ENCODE assay signal across 13 cellular contexts in the genomic region with DNA sequence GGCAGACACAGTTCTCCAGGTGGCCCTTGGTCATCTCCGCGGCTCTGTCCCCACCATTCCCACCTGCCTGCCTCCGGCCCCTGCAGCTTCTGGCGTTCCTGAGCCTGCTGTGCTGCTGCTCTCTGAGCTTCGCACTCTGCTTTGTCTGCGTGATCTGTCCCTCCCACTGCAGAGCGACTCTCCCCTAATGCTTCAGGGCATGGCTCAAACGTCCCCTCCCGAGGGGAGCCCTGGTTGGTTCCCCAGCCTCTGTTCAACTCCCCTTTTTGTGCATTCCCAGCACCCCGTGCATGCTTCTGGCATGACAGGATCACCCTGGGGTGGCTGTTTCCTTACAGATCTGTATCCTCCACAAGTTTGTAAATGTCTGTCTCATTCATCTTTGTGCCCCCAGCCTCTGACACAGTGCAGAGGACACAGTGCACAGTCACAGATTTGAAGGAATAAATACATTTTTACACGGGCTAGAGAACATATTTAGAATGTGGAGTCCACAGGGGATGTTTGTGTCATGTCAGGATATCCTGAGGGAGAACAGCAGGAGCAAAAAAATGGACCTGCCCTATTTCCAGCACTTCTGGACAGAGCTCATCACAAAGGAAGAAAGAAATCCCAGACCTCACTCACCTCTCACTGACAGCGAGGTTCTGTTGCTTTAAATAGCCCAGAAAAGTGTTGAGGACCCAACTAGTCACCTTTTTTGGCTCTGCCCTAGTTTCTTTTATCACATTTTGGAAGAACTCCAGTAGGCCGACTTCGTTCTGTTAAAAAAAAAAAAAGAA.
DNase-seq lines count a peak whose midpoint lies in the region; ATAC-seq and TF ChIP-seq lines count a peak whose summit lies in the region.
"Had no signal": no experiment of that assay in that cellular context is flagged by ENCODE, and none has a peak within 500 bp of the region (broad histone marks: within the 10 kb centered on the region; RNA-seq: fewer than 3 reads in every experiment).

No MANE protein-coding gene starts in this region.

- no peak overlapping the region for H3K9ac ChIP-seq in muscle layer of colon (ENCODE audit: low read length)

- DNase-seq in AG08395 (ENCODE audit: low spot score) (peak; percentile 10), GM20000 (ENCODE audit: low spot score) (no peak), occipital lobe (lab: John Stamatoyannopoulos, UW) (no peak), NCI-H1105 (lab: John Stamatoyannopoulos, UW) (no peak)
- DNase-seq in activated CD4-positive, alpha-beta T cell treated with anti-CD3 and anti-CD28 coated beads for 1 hour, result no peak
- DNase-seq: adrenal gland; NCI-H524 treated with DMSO at 0.1 percent for 48 hours; stimulated activated CD4-positive, alpha-beta T cell treated with anti-CD3 and anti-CD28 coated beads, Interleukin-12 subunit alpha, Interleukin-12 subunit beta, amount 100 ng/mL, for 4 hours; uterus had no signal

- WGBS in gastroesophageal sphincter (ENCODE audit: low coverage in 1 of 2), 2 donors, result 22 to 49% methylated on average over 11 to 13 of the region's 14 CpGs

- ATAC-seq in SK-N-SH treated with all-trans-retinoic acid at 6 μM for 48 hours (peak; percentile 21), gastroesophageal sphincter (peak; percentile 17)
- ATAC-seq: A549 had no signal

- H3K27ac ChIP-seq in gastroesophageal sphincter, result peak overlapping the region; percentile 30 to 78 (median 67)
- H3K27ac ChIP-seq in muscle layer of colon (ENCODE audit: low read depth, low read length), result peak overlapping the region; percentile 36
- H3K27ac ChIP-seq: A549 had no signal

- H3K9me3 ChIP-seq in gastroesophageal sphincter, result no peaks in the 10 kb centered on the region
- H3K9me3 ChIP-seq in muscle layer of colon (ENCODE audit: low read length), result no peaks in the 10 kb centered on the region
- H3K9me3 ChIP-seq: A549, adrenal gland, uterus had no signal

- H3K4me3 ChIP-seq in gastroesophageal sphincter (no peak overlapping the region), muscle layer of colon (ENCODE audit: low read depth in 1 of 2, low read length in 2 of 2) (no peak overlapping the region)
- H3K4me3 ChIP-seq: A549, adrenal gland, uterus had no signal

- TF ChIP-seq POLR2A in gastroesophageal sphincter (IDR thresholded peaks at IDR 0.05), result no peak

- H3K36me3 ChIP-seq in gastroesophageal sphincter, result peaks cover 0 to 4% of the 10 kb centered on the region in 2 donors
- no peaks in the 10 kb centered on the region for H3K36me3 ChIP-seq in muscle layer of colon (ENCODE audit: insufficient read depth, low read length)
- H3K36me3 ChIP-seq: adrenal gland, uterus had no signal

- H3K27me3 ChIP-seq in gastroesophageal sphincter (no peaks in the 10 kb centered on the region), muscle layer of colon (ENCODE audit: control insufficient read depth in 1 of 2, insufficient read depth in 2 of 2, low read length in 2 of 2) (no peaks in the 10 kb centered on the region)
- H3K27me3 ChIP-seq: adrenal gland, uterus had no signal

- TF ChIP-seq EP300 in gastroesophageal sphincter (IDR thresholded peaks at IDR 0.05), result no peak

- H3K4me1 ChIP-seq in gastroesophageal sphincter (peaks cover 0 to 64% (median 28%) of the 10 kb centered on the region in 3 donors), muscle layer of colon (ENCODE audit: insufficient read depth, low read length) (peaks cover 42% of the 10 kb centered on the region)
- H3K4me1 ChIP-seq: A549 had no signal

- TF ChIP-seq CTCF in gastroesophageal sphincter (IDR thresholded peaks at IDR 0.05) (no peak), GM20000 (IDR thresholded peaks at IDR 0.05; ENCODE audit: extremely low read depth, missing control alignments) (no peak)

TF ChIP-seq in SK-N-SH treated with all-trans-retinoic acid at 6 μM for 48 hours, 23 proteins besides CTCF, POLR2A, EP300 and RAD21:
- TF ChIP-seq ARNTL (CRISPR knock-in tag; IDR thresholded peaks at IDR 0.05; ENCODE audit: borderline replicate concordance, low read depth), result no peak
- TF ChIP-seq ISL1 (CRISPR knock-in tag; IDR thresholded peaks at IDR 0.05), result no peak
- no peak for TF ChIP-seq BACH2 (CRISPR knock-in tag; IDR thresholded peaks at IDR 0.05; ENCODE audit: borderline replicate concordance)
- TF ChIP-seq, protein P1, sequence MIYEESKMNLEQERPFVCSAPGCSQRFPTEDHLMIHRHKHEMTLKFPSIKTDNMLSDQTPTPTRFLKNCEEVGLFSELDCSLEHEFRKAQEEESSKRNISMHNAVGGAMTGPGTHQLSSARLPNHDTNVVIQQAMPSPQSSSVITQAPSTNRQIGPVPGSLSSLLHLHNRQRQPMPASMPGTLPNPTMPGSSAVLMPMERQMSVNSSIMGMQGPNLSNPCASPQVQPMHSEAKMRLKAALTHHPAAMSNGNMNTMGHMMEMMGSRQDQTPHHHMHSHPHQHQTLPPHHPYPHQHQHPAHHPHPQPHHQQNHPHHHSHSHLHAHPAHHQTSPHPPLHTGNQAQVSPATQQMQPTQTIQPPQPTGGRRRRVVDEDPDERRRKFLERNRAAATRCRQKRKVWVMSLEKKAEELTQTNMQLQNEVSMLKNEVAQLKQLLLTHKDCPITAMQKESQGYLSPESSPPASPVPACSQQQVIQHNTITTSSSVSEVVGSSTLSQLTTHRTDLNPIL (CRISPR knock-in tag; IDR thresholded peaks at IDR 0.05; ENCODE audit: low read depth), result no peak
- TF ChIP-seq TCF4 (CRISPR knock-in tag; IDR thresholded peaks at IDR 0.05; ENCODE audit: borderline replicate concordance), result no peak
- TF ChIP-seq ZC3H10 (CRISPR knock-in tag; IDR thresholded peaks at IDR 0.05), result no peak
- TF ChIP-seq ZNF565 (CRISPR knock-in tag; conservative IDR thresholded peaks at IDR 0.05; ENCODE audit: low read depth), result no peak
- TF ChIP-seq TOX (CRISPR knock-in tag; IDR thresholded peaks at IDR 0.05; ENCODE audit: borderline replicate concordance), result no peak
